8 cellular contexts compared by ENCODE assay signal in the genomic region with DNA sequence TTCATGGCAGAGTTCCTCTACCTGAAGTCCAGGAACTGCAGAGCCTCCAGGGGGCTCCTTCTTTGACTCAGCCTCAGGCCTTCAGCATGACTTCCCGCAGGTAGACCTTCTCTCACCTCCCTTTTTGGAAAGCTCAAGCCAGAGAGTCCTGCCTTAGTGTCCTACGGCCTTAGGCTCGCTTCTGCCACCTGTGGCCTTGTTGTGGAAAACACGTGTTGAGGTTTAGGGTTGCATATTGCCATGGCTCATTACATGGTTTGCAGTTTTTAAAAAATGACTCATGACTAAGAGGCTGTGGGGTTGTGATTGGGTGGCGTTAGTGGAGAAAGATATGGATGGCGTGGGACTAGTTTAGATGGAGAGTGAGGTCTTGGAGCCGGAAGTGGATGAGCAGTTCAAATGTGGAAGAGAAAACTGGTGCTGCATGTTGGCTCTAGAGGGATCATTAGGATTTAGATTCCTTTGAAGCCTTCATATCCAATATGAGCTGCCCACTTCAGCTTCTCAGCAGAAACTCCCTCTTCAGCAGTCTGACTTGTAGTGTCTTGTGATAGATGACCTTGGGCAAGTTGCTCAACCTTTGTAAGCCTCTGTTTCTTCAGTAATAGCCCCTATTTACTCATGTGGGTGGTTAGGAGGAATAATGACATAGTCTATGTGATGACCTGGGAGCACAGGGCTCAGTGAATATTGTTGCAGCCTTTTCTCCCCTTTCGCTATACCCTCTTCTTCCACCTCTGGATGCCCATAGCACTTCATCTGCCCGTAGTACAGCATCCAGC. TPM values are rescaled to one million over a fixed set of nuclear protein-coding genes. Genes with fewer than 3 reads are reported as not detected.
DNase-seq lines count a peak whose midpoint lies in the region; ATAC-seq and TF ChIP-seq lines count a peak whose summit lies in the region.

No MANE protein-coding gene starts in this region.

- peaks cover 3% of the 10 kb centered on the region for H3K27me3 Mint-ChIP-seq in progenitor cell of endocrine pancreas

- H3K36me3 Mint-ChIP-seq in progenitor cell of endocrine pancreas (ENCODE audit: insufficient read depth): no peaks in the 10 kb centered on the region

- no peaks in the 10 kb centered on the region for H3K4me1 ChIP-seq in OCI-LY7 (ENCODE audit: insufficient read depth, low read length, poor library complexity, severe bottlenecking)

- H4K20me1 ChIP-seq in OCI-LY7 (ENCODE audit: insufficient read depth, low read length): no peaks in the 10 kb centered on the region

- BruUV-seq in OCI-LY7 (replicated peaks; lab: Mats Ljungman, UMichigan): no TSS peak

- POLR2A ChIA-PET in OCI-LY7 (lab: Charles Lee): no interaction called here

- H3K4me3 Mint-ChIP-seq in progenitor cell of endocrine pancreas (ENCODE audit: low read depth): no peak overlapping the region

- H3K79me2 ChIP-seq in OCI-LY7 (ENCODE audit: insufficient read depth, low read depth, low read length): no peaks in the 10 kb centered on the region

- no peak overlapping the region for H3K27ac Mint-ChIP-seq in progenitor cell of endocrine pancreas

- H3K27ac ChIP-seq in OCI-LY7 (ENCODE audit: low read depth, low read length, poor library complexity, severe bottlenecking): no peak overlapping the region
- H3K27ac ChIP-seq in epithelial cell of prostate: no peak overlapping the region

- H3K4me2 ChIP-seq in OCI-LY7 (ENCODE audit: low read length): no peak overlapping the region

- DNase-seq in EH (ENCODE audit: low read depth) (peak; percentile 40), OCI-LY7 (ENCODE audit: low spot score) (peak; percentile 29), epithelial cell of prostate (ENCODE audit: low read depth, low spot score) (peak; percentile 43), progenitor cell of endocrine pancreas (ENCODE audit: low spot score, unreplicated experiment) (no peak), D341Med (ENCODE audit: low spot score) (no peak)
- DNase-seq in activated CD4-positive, alpha-beta T cell treated with anti-CD3 and anti-CD28 coated beads for 4 hours: no peak

- H3K4me3 ChIP-seq in OCI-LY7 (ENCODE audit: low read depth, low read length, poor library complexity, severe bottlenecking): no peak overlapping the region

- H2AFZ ChIP-seq in OCI-LY7 (ENCODE audit: low read length): no peak overlapping the region

- CTCF ChIA-PET in OCI-LY7 (lab: Charles Lee; ENCODE audit: unreplicated experiment): no interaction called here

- peak; percentile 59 for TF ChIP-seq CTCF in OCI-LY7 (conservative IDR thresholded peaks at IDR 0.05; ENCODE audit: low read length)
- peak; percentile 54 for TF ChIP-seq CTCF in progenitor cell of endocrine pancreas (IDR thresholded peaks at IDR 0.05; ENCODE audit: unreplicated experiment)

- peaks cover 6% of the 10 kb centered on the region for H3K4me1 Mint-ChIP-seq in progenitor cell of endocrine pancreas (ENCODE audit: low read depth)

- H3K36me3 ChIP-seq in OCI-LY7 (ENCODE audit: insufficient read depth, low read length): no peaks in the 10 kb centered on the region

- no peaks in the 10 kb centered on the region for H3K9me3 Mint-ChIP-seq in progenitor cell of endocrine pancreas (ENCODE audit: low read depth)

- peak; percentile 70 for ATAC-seq in GM19372 (IDR thresholded peaks at IDR 0.05; ENCODE audit: low read depth, unreplicated experiment)
- peak; percentile 83 for ATAC-seq in HG03280 (IDR thresholded peaks at IDR 0.05; ENCODE audit: unreplicated experiment)

- H3K9me3 ChIP-seq in OCI-LY7 (ENCODE audit: low read length): no peaks in the 10 kb centered on the region

- intact Hi-C loops in OCI-LY7 (cut with micrococcal nuclease; ENCODE audit: unreplicated experiment): loop anchor here (10.0 kb wide), 1 partner anchor 506 kb away; the partner anchor contains the start of gene JUN

- H3K9me2 ChIP-seq in OCI-LY7 (ENCODE audit: insufficient read depth, low read length): no peaks in the 10 kb centered on the region

RNA-seq across cellular contexts. Expression of gene FGGY, which starts 6.5 kb away (rescaled TPM):
- total RNA-seq in OCI-LY7 (2014; rRNA removed; shearing (Covaris generic)): 0.18 and 0.63 TPM in 2 replicates
- total RNA-seq in OCI-LY7 (2022) (4.5 and 4.9 TPM in 2 replicates), progenitor cell of endocrine pancreas (18.0 and 18.2 TPM in 2 replicates)

Comparison
In these comparisons a context has a peak if more than half of its experiments do, and no peak if none do; other contexts are left out.
1. DNase-seq: peak in EH (single experiment), OCI-LY7 (single experiment) and epithelial cell of prostate (single experiment); none in progenitor cell of endocrine pancreas (single experiment), activated CD4-positive, alpha-beta T cell treated with anti-CD3 and anti-CD28 coated beads for 4 hours (0 of 2) and D341Med (single experiment).